Comparison of ENCODE assay signal across 28 cellular contexts in genomic region chr4:129232627-129233337, GRCh38.
DNase-seq lines count a peak whose midpoint lies in the region; ATAC-seq and TF ChIP-seq lines count a peak whose summit lies in the region.
"Had no signal": no experiment of that assay in that cellular context is flagged by ENCODE, and none has a peak within 500 bp of the region (broad histone marks: within the 10 kb centered on the region; RNA-seq: fewer than 3 reads in every experiment).

No MANE protein-coding gene starts in this region.

- CTCF ChIA-PET in HEK293T (lab: Yijun Ruan, JAX): no interaction called here
- CTCF ChIA-PET in activated CD8-positive, alpha-beta memory T cell treated with anti-CD3 and anti-CD28 coated beads, Interleukin-2, amount 10 ng/mL, durations not matched to agents 7 days and 5 days (lab: Charles Lee): no interaction called here

- H3K27ac ChIP-seq in right cardiac atrium (ENCODE audit: low read length): no peak overlapping the region
- H3K27ac ChIP-seq: HL-60, left ventricle myocardium inferior, prostate gland, transverse colon had no signal

- WGBS in right cardiac atrium: 51% methylated on average over 3 of the region's 3 CpGs

- H3K4me3 ChIP-seq in HAP-1 (no peak overlapping the region), right cardiac atrium (ENCODE audit: low read length) (no peak overlapping the region)
- H3K4me3 ChIP-seq: GM12878, left ventricle myocardium inferior, MG63, prostate gland, transverse colon had no signal

- H3K27ac Mint-ChIP-seq in brain: peak overlapping the region in 4 of 5 experiments; percentile 31 to 92 (median 65)
- peak overlapping the region; percentile 89 for H3K27ac Mint-ChIP-seq in nephron progenitor cell
- H3K27ac Mint-ChIP-seq in activated CD8-positive, alpha-beta memory T cell treated with anti-CD3 and anti-CD28 coated beads, Interleukin-2, amount 10 ng/mL, durations not matched to agents 7 days and 5 days: no peak overlapping the region
- H3K27ac Mint-ChIP-seq: activated CD4-positive, alpha-beta memory T cell treated with anti-CD3 and anti-CD28 coated beads, Interleukin-2, amount 10 ng/mL, durations not matched to agents 7 days and 5 days; activated naive CD4-positive, alpha-beta T cell treated with anti-CD3 and anti-CD28 coated beads, Interleukin-2, amount 10 ng/mL, durations not matched to agents 7 days and 5 days; activated T-helper 1 cell treated with anti-CD3 and anti-CD28 coated beads, Interleukin-12 subunit alpha, Interleukin-12 subunit beta, Interleukin-2, Interleukin-4 antibody, amounts not matched to agents 30 ng/mL and 10 ng/mL and 1 ng/mL, durations not matched to agents 14 hours and 24 hours and 36 hours; CD8-positive, alpha-beta memory T cell; immature natural killer cell; stimulated activated effector memory CD8-positive, alpha-beta T cell treated with anti-CD3 and anti-CD28 coated beads, Interleukin-12 subunit alpha, Interleukin-12 subunit beta, amount 100 ng/mL, for 72 hours had no signal

- H3K27me3 Mint-ChIP-seq in brain: no peaks in the 10 kb centered on the region
- H3K27me3 Mint-ChIP-seq in nephron progenitor cell (ENCODE audit: low read depth, poor library complexity): peaks cover 3% of the 10 kb centered on the region
- H3K27me3 Mint-ChIP-seq in activated CD8-positive, alpha-beta memory T cell treated with anti-CD3 and anti-CD28 coated beads, Interleukin-2, amount 10 ng/mL, durations not matched to agents 7 days and 5 days: peaks cover 8% of the 10 kb centered on the region
- H3K27me3 Mint-ChIP-seq: activated naive CD4-positive, alpha-beta T cell treated with anti-CD3 and anti-CD28 coated beads, Interleukin-2, amount 10 ng/mL, durations not matched to agents 7 days and 5 days had no signal

- H3K4me1 ChIP-seq in HAP-1: peaks cover 3% of the 10 kb centered on the region
- no peaks in the 10 kb centered on the region for H3K4me1 ChIP-seq in right cardiac atrium (ENCODE audit: control insufficient read depth, insufficient read depth, low read length)
- H3K4me1 ChIP-seq: left ventricle myocardium inferior, prostate gland, transverse colon had no signal

- H3K4me1 Mint-ChIP-seq in brain: peaks cover 25% of the 10 kb centered on the region
- H3K4me1 Mint-ChIP-seq in nephron progenitor cell: peaks cover 37% of the 10 kb centered on the region
- no peaks in the 10 kb centered on the region for H3K4me1 Mint-ChIP-seq in activated CD8-positive, alpha-beta memory T cell treated with anti-CD3 and anti-CD28 coated beads, Interleukin-2, amount 10 ng/mL, durations not matched to agents 7 days and 5 days
- H3K4me1 Mint-ChIP-seq: activated CD4-positive, alpha-beta memory T cell treated with anti-CD3 and anti-CD28 coated beads, Interleukin-2, amount 10 ng/mL, durations not matched to agents 7 days and 5 days; activated naive CD4-positive, alpha-beta T cell treated with anti-CD3 and anti-CD28 coated beads, Interleukin-2, amount 10 ng/mL, durations not matched to agents 7 days and 5 days; CD8-positive, alpha-beta memory T cell; immature natural killer cell; stimulated activated effector memory CD8-positive, alpha-beta T cell treated with anti-CD3 and anti-CD28 coated beads, Interleukin-12 subunit alpha, Interleukin-12 subunit beta, amount 100 ng/mL, for 72 hours had no signal

- no peak for ATAC-seq in activated CD8-positive, alpha-beta memory T cell treated with anti-CD3 and anti-CD28 coated beads, Interleukin-2, amount 10 ng/mL, durations not matched to agents 7 days and 5 days
- ATAC-seq in right cardiac atrium: no peak
- no peak for ATAC-seq in HG03571 (IDR thresholded peaks at IDR 0.05; ENCODE audit: unreplicated experiment)
- ATAC-seq: GM12878; stimulated activated effector memory CD8-positive, alpha-beta T cell treated with anti-CD3 and anti-CD28 coated beads, Interleukin-12 subunit alpha, Interleukin-12 subunit beta, amount 100 ng/mL, for 72 hours had no signal

- in situ Hi-C loops in HAP-1 (cut with MboI; ENCODE audit: low sequenced_read_pairs): no loop called here

- intact Hi-C loops in right cardiac atrium (cut with DNase I): no loop called here

- POLR2A ChIA-PET in HEK293T (lab: Yijun Ruan, JAX): no interaction called here

- H3K4me3 Mint-ChIP-seq in brain (no peak overlapping the region), nephron progenitor cell (no peak overlapping the region)
- no peak overlapping the region for H3K4me3 Mint-ChIP-seq in activated CD8-positive, alpha-beta memory T cell treated with anti-CD3 and anti-CD28 coated beads, Interleukin-2, amount 10 ng/mL, durations not matched to agents 7 days and 5 days
- H3K4me3 Mint-ChIP-seq: activated CD4-positive, alpha-beta memory T cell treated with anti-CD3 and anti-CD28 coated beads, Interleukin-2, amount 10 ng/mL, durations not matched to agents 7 days and 5 days; activated naive CD4-positive, alpha-beta T cell treated with anti-CD3 and anti-CD28 coated beads, Interleukin-2, amount 10 ng/mL, durations not matched to agents 7 days and 5 days; activated T-helper 1 cell treated with anti-CD3 and anti-CD28 coated beads, Interleukin-12 subunit alpha, Interleukin-12 subunit beta, Interleukin-2, Interleukin-4 antibody, amounts not matched to agents 30 ng/mL and 10 ng/mL and 1 ng/mL, durations not matched to agents 14 hours and 24 hours and 36 hours; CD8-positive, alpha-beta memory T cell; immature natural killer cell; stimulated activated effector memory CD8-positive, alpha-beta T cell treated with anti-CD3 and anti-CD28 coated beads, Interleukin-12 subunit alpha, Interleukin-12 subunit beta, amount 100 ng/mL, for 72 hours had no signal

- H3K9me3 Mint-ChIP-seq in brain: peaks cover 0 to 3% (median 0%) of the 10 kb centered on the region in 5 experiments
- H3K9me3 Mint-ChIP-seq in nephron progenitor cell: peaks cover 3% of the 10 kb centered on the region
- no peaks in the 10 kb centered on the region for H3K9me3 Mint-ChIP-seq in activated CD8-positive, alpha-beta memory T cell treated with anti-CD3 and anti-CD28 coated beads, Interleukin-2, amount 10 ng/mL, durations not matched to agents 7 days and 5 days (ENCODE audit: low read depth)
- H3K9me3 Mint-ChIP-seq: activated CD4-positive, alpha-beta memory T cell treated with anti-CD3 and anti-CD28 coated beads, Interleukin-2, amount 10 ng/mL, durations not matched to agents 7 days and 5 days; activated naive CD4-positive, alpha-beta T cell treated with anti-CD3 and anti-CD28 coated beads, Interleukin-2, amount 10 ng/mL, durations not matched to agents 7 days and 5 days; activated T-helper 1 cell treated with anti-CD3 and anti-CD28 coated beads, Interleukin-12 subunit alpha, Interleukin-12 subunit beta, Interleukin-2, Interleukin-4 antibody, amounts not matched to agents 30 ng/mL and 10 ng/mL and 1 ng/mL, durations not matched to agents 14 hours and 24 hours and 36 hours; CD8-positive, alpha-beta memory T cell; stimulated activated effector memory CD8-positive, alpha-beta T cell treated with anti-CD3 and anti-CD28 coated beads, Interleukin-12 subunit alpha, Interleukin-12 subunit beta, amount 100 ng/mL, for 72 hours had no signal

- H3K36me3 Mint-ChIP-seq in brain (no peaks in the 10 kb centered on the region), nephron progenitor cell (ENCODE audit: low read depth) (no peaks in the 10 kb centered on the region)
- H3K36me3 Mint-ChIP-seq in activated CD8-positive, alpha-beta memory T cell treated with anti-CD3 and anti-CD28 coated beads, Interleukin-2, amount 10 ng/mL, durations not matched to agents 7 days and 5 days: no peaks in the 10 kb centered on the region
- H3K36me3 Mint-ChIP-seq: activated naive CD4-positive, alpha-beta T cell treated with anti-CD3 and anti-CD28 coated beads, Interleukin-2, amount 10 ng/mL, durations not matched to agents 7 days and 5 days; CD8-positive, alpha-beta memory T cell; immature natural killer cell; stimulated activated effector memory CD8-positive, alpha-beta T cell treated with anti-CD3 and anti-CD28 coated beads, Interleukin-12 subunit alpha, Interleukin-12 subunit beta, amount 100 ng/mL, for 72 hours had no signal

- H3K27me3 ChIP-seq in HAP-1 (ENCODE audit: low read depth) (no peaks in the 10 kb centered on the region), right cardiac atrium (ENCODE audit: control insufficient read depth, insufficient read depth) (no peaks in the 10 kb centered on the region)
- H3K27me3 ChIP-seq: MG63, transverse colon had no signal

- no peaks in the 10 kb centered on the region for H3K9me3 ChIP-seq in HAP-1
- no peaks in the 10 kb centered on the region for H3K9me3 ChIP-seq in right cardiac atrium (ENCODE audit: control insufficient read depth, low read length)
- H3K9me3 ChIP-seq: left ventricle myocardium inferior, MG63, prostate gland, transverse colon had no signal

- no peaks in the 10 kb centered on the region for H3K36me3 ChIP-seq in HAP-1 (replicated peaks)
- H3K36me3 ChIP-seq: left ventricle myocardium inferior, MG63, prostate gland, transverse colon had no signal

- TF ChIP-seq CTCF in brain (conservative IDR thresholded peaks at IDR 0.05) (no peak), nephron progenitor cell (IDR thresholded peaks at IDR 0.05) (no peak)

- DNase-seq in HEK293T (ENCODE audit: extremely low spot score) (no peak), NCI-H2227 treated with DMSO at 0.1 percent for 48 hours (lab: John Stamatoyannopoulos, UW) (peak; percentile 75), nephron progenitor cell (no peak), HAP-1 (ENCODE audit: low spot score in 2 of 2) (no peak), right cardiac atrium (no peak)
- no peak for DNase-seq in activated CD8-positive, alpha-beta memory T cell treated with anti-CD3 and anti-CD28 coated beads, Interleukin-2, amount 10 ng/mL, durations not matched to agents 7 days and 5 days
- DNase-seq: activated CD4-positive, alpha-beta memory T cell treated with anti-CD3 and anti-CD28 coated beads, Interleukin-2, amount 10 ng/mL, durations not matched to agents 7 days and 5 days; activated CD4-positive, alpha-beta T cell treated with anti-CD3 and anti-CD28 coated beads for 1 hour; activated CD8-positive, alpha-beta memory T cell treated with anti-CD3 and anti-CD28 coated beads, Interleukin-2, amount 50 U/mL, for 48 hours; activated naive CD4-positive, alpha-beta T cell treated with anti-CD3 and anti-CD28 coated beads, Interleukin-2, amount 10 ng/mL, durations not matched to agents 7 days and 5 days; amygdala; CD8-positive, alpha-beta memory T cell; effector CD8-positive, alpha-beta T cell; GOT3; immature natural killer cell; KG1; left ventricle myocardium inferior; MG63; NCI-H446; stimulated activated CD4-positive, alpha-beta T cell treated with anti-CD3 and anti-CD28 coated beads, Interleukin-15, amount 100 ng/mL, for 24 hours; transverse colon had no signal

TF ChIP-seq in HEK293T, 16 proteins besides CTCF, POLR2A, EP300 and RAD21 (continues in another document):
- TF ChIP-seq L3MBTL2 (conservative IDR thresholded peaks at IDR 0.05) (no peak), TARDBP (IDR thresholded peaks at IDR 0.05) (no peak), SP1 (IDR thresholded peaks at IDR 0.05) (no peak), ZNF384 (IDR thresholded peaks at IDR 0.05) (no peak)
